6 cellular contexts compared by ENCODE assay signal in the genomic region with DNA sequence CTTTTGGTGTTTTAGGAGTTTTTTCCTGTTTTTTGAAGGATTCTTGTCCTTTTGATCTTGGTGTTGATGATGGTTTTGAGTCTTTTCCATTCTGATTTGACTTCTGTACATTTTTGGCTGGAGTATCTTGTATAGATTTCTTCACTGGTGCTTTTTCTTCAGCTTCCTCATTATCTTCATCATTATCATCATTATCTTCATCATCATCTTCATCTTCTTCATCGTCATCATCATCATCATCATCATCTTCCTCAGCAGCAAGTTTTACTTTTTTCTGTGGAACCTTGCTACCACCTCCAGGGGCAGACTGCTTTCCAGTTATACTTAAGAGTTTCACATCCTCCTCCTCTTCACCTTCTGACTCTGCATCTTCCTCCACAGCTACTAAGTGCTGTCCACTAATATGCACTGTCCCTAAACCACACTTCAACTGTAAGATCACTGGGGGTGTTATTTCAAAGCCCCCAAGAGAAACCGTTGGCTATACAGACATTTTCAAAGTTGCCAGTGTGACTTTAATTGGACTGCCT. TPM values are rescaled to one million over a fixed set of nuclear protein-coding genes. Genes with fewer than 3 reads are reported as not detected.
"Had no signal": no experiment of that assay in that cellular context is flagged by ENCODE, and none has a peak within 500 bp of the region (broad histone marks: within the 10 kb centered on the region; RNA-seq: fewer than 3 reads in every experiment).

No MANE protein-coding gene starts in this region.

RNA-seq across cellular contexts. Expression of gene OIT3, which starts 24.3 kb away (rescaled TPM):
- total RNA-seq: HT1080, PC-3, SK-MEL-5, T-cell had no signal
- polyA plus RNA-seq: IgD-negative memory B cell, SK-N-SH had no signal

RNA-seq across cellular contexts. Expression of gene PLA2G12B, which starts 36.7 kb away (rescaled TPM):
- total RNA-seq: HT1080, PC-3, SK-MEL-5, T-cell had no signal
- polyA plus RNA-seq: IgD-negative memory B cell, SK-N-SH had no signal
